In the genomic region with DNA sequence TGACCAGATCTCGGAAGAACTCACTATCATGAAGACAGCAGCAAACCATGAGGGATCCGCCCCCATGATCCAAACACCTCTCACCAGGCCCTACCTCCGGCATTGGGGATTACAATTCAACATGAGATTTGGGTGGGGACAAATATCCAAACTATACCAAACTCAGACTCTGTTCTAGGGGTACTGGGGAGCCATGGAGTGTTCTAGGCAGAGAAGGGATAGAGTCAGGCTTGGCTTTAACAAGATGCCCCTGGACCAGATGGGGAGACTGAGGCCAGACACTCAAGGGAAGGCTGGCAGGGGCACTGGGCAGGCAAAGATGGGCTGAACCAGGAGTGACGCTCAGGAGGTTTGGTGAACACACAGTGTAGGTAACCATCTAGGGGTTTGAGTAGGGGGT, we compare ENCODE assay signal across 1 cellular context.
A peak's percentile ranks its signal among the peaks of the same experiment; 100 is the strongest.
TF ChIP-seq lines count a peak whose summit lies in the region.

No MANE protein-coding gene starts in this region.

TF ChIP-seq in K562, 482 proteins besides CTCF, POLR2A, EP300 and RAD21:
- TF ChIP-seq PHB2 (IDR thresholded peaks at IDR 0.05; ENCODE audit: low read depth) (no peak), FOXP1 (CRISPR knock-in tag; IDR thresholded peaks at IDR 0.05) (no peak), KDM1A (IDR thresholded peaks at IDR 0.05) (0 out of 4 replicates have a peak, but pooled peaks of 1 of the 2 experiments have one; percentile 12), ZNF707 (CRISPR knock-in tag; conservative IDR thresholded peaks at IDR 0.05) (no peak), ZFP36 (IDR thresholded peaks at IDR 0.05; ENCODE audit: low read depth, low read length, partially characterized antibody) (peak; percentile 60), ARID2 (IDR thresholded peaks at IDR 0.05) (no peak), ZNF511 (CRISPR knock-in tag; IDR thresholded peaks at IDR 0.05) (no peak), RBM25 (IDR thresholded peaks at IDR 0.05; ENCODE audit: low read depth, low read length, severe bottlenecking) (peak; percentile 54)
- TF ChIP-seq, protein P1, sequence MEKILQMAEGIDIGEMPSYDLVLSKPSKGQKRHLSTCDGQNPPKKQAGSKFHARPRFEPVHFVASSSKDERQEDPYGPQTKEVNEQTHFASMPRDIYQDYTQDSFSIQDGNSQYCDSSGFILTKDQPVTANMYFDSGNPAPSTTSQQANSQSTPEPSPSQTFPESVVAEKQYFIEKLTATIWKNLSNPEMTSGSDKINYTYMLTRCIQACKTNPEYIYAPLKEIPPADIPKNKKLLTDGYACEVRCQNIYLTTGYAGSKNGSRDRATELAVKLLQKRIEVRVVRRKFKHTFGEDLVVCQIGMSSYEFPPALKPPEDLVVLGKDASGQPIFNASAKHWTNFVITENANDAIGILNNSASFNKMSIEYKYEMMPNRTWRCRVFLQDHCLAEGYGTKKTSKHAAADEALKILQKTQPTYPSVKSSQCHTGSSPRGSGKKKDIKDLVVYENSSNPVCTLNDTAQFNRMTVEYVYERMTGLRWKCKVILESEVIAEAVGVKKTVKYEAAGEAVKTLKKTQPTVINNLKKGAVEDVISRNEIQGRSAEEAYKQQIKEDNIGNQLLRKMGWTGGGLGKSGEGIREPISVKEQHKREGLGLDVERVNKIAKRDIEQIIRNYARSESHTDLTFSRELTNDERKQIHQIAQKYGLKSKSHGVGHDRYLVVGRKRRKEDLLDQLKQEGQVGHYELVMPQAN (IDR thresholded peaks at IDR 0.05; ENCODE audit: borderline replicate concordance), result no peak
